In genomic region chr17:81018044-81018802, GRCh38 we compare ENCODE assay signal across 8 cellular contexts. TPM values are rescaled to one million over a fixed set of nuclear protein-coding genes. Genes with fewer than 3 reads are reported as not detected.
DNase-seq lines count a peak whose midpoint lies in the region; ATAC-seq and TF ChIP-seq lines count a peak whose summit lies in the region.

No MANE protein-coding gene starts in this region.

- H3K27me3 Mint-ChIP-seq in GM23338 (ENCODE audit: insufficient read depth, low read depth, poor library complexity) = peaks cover 30% of the 10 kb centered on the region
- peaks cover 2% of the 10 kb centered on the region for H3K27me3 Mint-ChIP-seq in memory B cell

- peak overlapping the region; percentile 17 for H3K4me3 ChIP-seq in A673 (ENCODE audit: low read depth, low read length, poor library complexity, severe bottlenecking)
- no peak overlapping the region for H3K4me3 ChIP-seq in GM23338
- peak overlapping the region; percentile 65 for H3K4me3 ChIP-seq in coronary artery
- peak overlapping the region in 3 of 4 donors; percentile 22 to 42 (median 32) for H3K4me3 ChIP-seq in upper lobe of left lung

- peak; percentile 86 for DNase-seq in A673 (ENCODE audit: low spot score)
- DNase-seq in GM23338 (ENCODE audit: low spot score) = no peak
- DNase-seq in RWPE1 (ENCODE audit: low spot score) = no peak
- DNase-seq in coronary artery (ENCODE audit: low spot score) = peak; percentile 69
- DNase-seq in memory B cell (ENCODE audit: low spot score in 2 of 2) = no peak
- DNase-seq in upper lobe of left lung = peak; percentile 32 to 56

- no peaks in the 10 kb centered on the region for H4K20me1 ChIP-seq in GM23338 (replicated peaks; ENCODE audit: insufficient read depth)

- ATAC-seq in GM23338 (no peak; the same call in 1 of the 3 replicates), memory B cell (ENCODE audit: low read depth) (peak; percentile 71), upper lobe of left lung (ENCODE audit: low FRiP score in 2 of 2) (peak in 1 of 2 donors; percentile 63), GM21576 (IDR thresholded peaks at IDR 0.05; ENCODE audit: unreplicated experiment) (no peak), GM19455 (IDR thresholded peaks at IDR 0.05; ENCODE audit: unreplicated experiment) (no peak)

- H3K27ac Mint-ChIP-seq in GM23338 (no peak overlapping the region), memory B cell (peak overlapping the region; percentile 81)

- peak overlapping the region; percentile 96 for H2AFZ ChIP-seq in GM23338

- peak overlapping the region; percentile 75 for H3K27ac ChIP-seq in A673 (ENCODE audit: low read depth, low read length, poor library complexity, severe bottlenecking)
- H3K27ac ChIP-seq in GM23338 (ENCODE audit: low read depth) = peak overlapping the region; percentile 63; the same call in 1 of the 2 replicates
- peak overlapping the region; percentile 99 for H3K27ac ChIP-seq in RWPE1
- peak overlapping the region in 1 of 2 donors; percentile 57 for H3K27ac ChIP-seq in coronary artery
- H3K27ac ChIP-seq in upper lobe of left lung = peak overlapping the region; percentile 78 to 85 (median 82)

- CTCF ChIA-PET in A673 (lab: Charles Lee) = interaction anchor here (1.2 kb wide), 1 partner anchor 79 kb away, joined by 17 read pairs; no protein-coding TSS in a partner anchor
- CTCF ChIA-PET in RWPE1 (lab: Yijun Ruan, JAX) = interaction anchor here (1.3 kb wide), 1 partner anchor 19 kb away, joined by 3 read pairs; no protein-coding TSS in a partner anchor

- H3K79me2 ChIP-seq in GM23338 (replicated peaks; ENCODE audit: insufficient read depth) = no peaks in the 10 kb centered on the region

- H3K4me3 Mint-ChIP-seq in GM23338 = no peak overlapping the region
- peak overlapping the region; percentile 83 for H3K4me3 Mint-ChIP-seq in memory B cell

- peaks cover 12% of the 10 kb centered on the region for H3K4me1 Mint-ChIP-seq in GM23338
- peaks cover 10% of the 10 kb centered on the region for H3K4me1 Mint-ChIP-seq in memory B cell

- WGBS in upper lobe of left lung, 2 donors = 10 to 11% methylated on average over 21 to 29 of the region's 29 CpGs

- H3K36me3 ChIP-seq in A673 (ENCODE audit: insufficient read depth, low read length, poor library complexity, severe bottlenecking) (no peaks in the 10 kb centered on the region), GM23338 (ENCODE audit: insufficient read depth) (no peaks in the 10 kb centered on the region), upper lobe of left lung (no peaks in the 10 kb centered on the region)

- POLR2A ChIA-PET in A673 (lab: Charles Lee; ENCODE audit: low non-redundant PET) = no interaction called here
- POLR2A ChIA-PET in RWPE1 (lab: Yijun Ruan, JAX; ENCODE audit: low non-redundant PET) = no interaction called here

- 0 out of 2 replicates have a peak overlapping the region, but pooled peaks have one; percentile 43 for H3K4me2 ChIP-seq in GM23338

- TF ChIP-seq POLR2A in upper lobe of left lung (IDR thresholded peaks at IDR 0.05) = peak in 2 of 4 donors; percentile 47 to 54

- H3K4me1 ChIP-seq in A673 (ENCODE audit: insufficient read depth, low read length, poor library complexity, severe bottlenecking) (peaks cover 10% of the 10 kb centered on the region), GM23338 (ENCODE audit: insufficient read depth) (peaks cover 3% of the 10 kb centered on the region; the same call in 1 of the 2 replicates), upper lobe of left lung (peaks cover 39 to 56% (median 42%) of the 10 kb centered on the region in 4 donors)

- H3K27me3 ChIP-seq in A673 (replicated peaks; ENCODE audit: insufficient read depth, low read depth, low read length, poor library complexity) (no peaks in the 10 kb centered on the region), GM23338 (ENCODE audit: insufficient read depth) (no peaks in the 10 kb centered on the region), upper lobe of left lung (no peaks in the 10 kb centered on the region)

- H3K36me3 Mint-ChIP-seq in GM23338 (ENCODE audit: low read depth) = no peaks in the 10 kb centered on the region; the same call in 2 of the 3 replicates
- peaks cover 4% of the 10 kb centered on the region for H3K36me3 Mint-ChIP-seq in memory B cell

- TF ChIP-seq EP300 in upper lobe of left lung (IDR thresholded peaks at IDR 0.05) = no peak

- intact Hi-C loops in A673 (cut with micrococcal nuclease; ENCODE audit: unreplicated experiment) = no loop called here

- H3K9me3 ChIP-seq in A673 (ENCODE audit: low read depth, low read length, poor library complexity, severe bottlenecking) (no peaks in the 10 kb centered on the region), upper lobe of left lung (no peaks in the 10 kb centered on the region)

- 0 out of 2 replicates have a peak, but pooled peaks cover 4% of the 10 kb centered on the region for H3K9me2 ChIP-seq in GM23338 (ENCODE audit: insufficient read depth)

- H3K9me3 Mint-ChIP-seq in GM23338 (peaks cover 6% of the 10 kb centered on the region; the same call in 1 of the 3 replicates), memory B cell (peaks cover 3% of the 10 kb centered on the region)

- peaks cover 15% of the 10 kb centered on the region for H3F3A ChIP-seq in GM23338 (replicated peaks; ENCODE audit: low read depth)

- no TSS peak for BruUV-seq in A673 (replicated peaks; lab: Mats Ljungman, UMichigan)

- TF ChIP-seq CTCF in A673 (conservative IDR thresholded peaks at IDR 0.05; ENCODE audit: low read depth, low read length) (no peak), GM23338 (conservative IDR thresholded peaks at IDR 0.05; ENCODE audit: low read depth in 2 of 2) (no peak), RWPE1 (conservative IDR thresholded peaks at IDR 0.05; ENCODE audit: low read depth) (no peak), coronary artery (IDR thresholded peaks at IDR 0.05) (no peak), upper lobe of left lung (IDR thresholded peaks at IDR 0.05) (no peak)

TF ChIP-seq in GM23338, 12 proteins besides CTCF, POLR2A, EP300 and RAD21 (continues in another document):
- no peak for TF ChIP-seq EZH2phosphoT487 (IDR thresholded peaks at IDR 0.05; ENCODE audit: unreplicated experiment)
- no peak for TF ChIP-seq ETS1 (IDR thresholded peaks at IDR 0.05)
- TF ChIP-seq ZNF331 (CRISPR knock-in tag; IDR thresholded peaks at IDR 0.05; ENCODE audit: low read depth) = no peak
- TF ChIP-seq EZH2 (IDR thresholded peaks at IDR 0.05; ENCODE audit: low read depth, unreplicated experiment) = no peak
- TF ChIP-seq REST (IDR thresholded peaks at IDR 0.05; ENCODE audit: unreplicated experiment) = no peak

RNA-seq across cellular contexts. Expression of gene BAIAP2, which starts 16.7 kb away (rescaled TPM):
- total RNA-seq in A673 (2021) (51.6 and 54.9 TPM in 2 replicates), upper lobe of left lung (100 to 1,000 TPM in 5 of 6 donors, 10 to 100 TPM in 1; 90.7 to 231 (median 123) TPM)
- total RNA-seq in GM23338 (2014; rRNA removed; shearing (Covaris generic)) = 16.7 and 22.7 TPM in 2 replicates
- 21.7 and 22.7 TPM in 2 replicates for polyA plus RNA-seq in GM23338 (2016; fragmentation: Nextera tagmentation; extraction: Ambion mirVana)

RNA-seq across cellular contexts. Expression of gene CHMP6, which starts 26.6 kb away (rescaled TPM):
- total RNA-seq in A673 (2021) (18.7 and 21.3 TPM in 2 replicates), upper lobe of left lung (10 to 100 TPM; 29.5 to 75.4 (median 34.8) TPM)
- total RNA-seq in GM23338 (2014; rRNA removed; shearing (Covaris generic)) = 8.2 and 12.3 TPM in 2 replicates
- polyA plus RNA-seq in GM23338 (2016; fragmentation: Nextera tagmentation; extraction: Ambion mirVana) = 13.2 and 14.0 TPM in 2 replicates

Comparison
In these comparisons a context has a peak if more than half of its experiments do, and no peak if none do; other contexts are left out.
1. DNase-seq: peak in A673 (single experiment), coronary artery (single experiment) and upper lobe of left lung (2 of 2); none in GM23338 (single experiment), RWPE1 (single experiment) and memory B cell (0 of 2).